Comparison of ENCODE assay signal across 10 cellular contexts in the genomic region with DNA sequence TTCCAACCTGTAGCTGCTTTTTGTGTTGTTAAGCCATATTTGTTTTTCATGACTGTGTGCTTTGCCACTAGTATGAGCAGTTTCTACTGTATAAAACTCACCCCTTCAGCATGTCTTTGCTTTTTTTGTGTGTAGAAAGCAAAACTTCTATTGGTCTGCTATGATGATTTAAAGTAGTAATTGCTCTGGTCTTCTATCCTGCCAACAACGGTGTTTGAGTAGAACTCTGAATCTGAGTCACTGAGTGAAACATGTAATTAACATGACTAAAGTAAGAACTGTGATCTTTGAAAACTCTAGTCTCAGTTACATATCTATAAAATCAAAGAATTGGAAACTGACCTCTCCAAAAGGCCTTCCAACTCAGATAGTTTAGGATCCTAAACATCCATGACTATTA.
A peak's percentile ranks its signal among the peaks of the same experiment; 100 is the strongest.
DNase-seq lines count a peak whose midpoint lies in the region; ATAC-seq, FAIRE-seq and TF ChIP-seq lines count a peak whose summit lies in the region.
"Had no signal": no experiment of that assay in that cellular context is flagged by ENCODE, and none has a peak within 500 bp of the region (broad histone marks: within the 10 kb centered on the region; RNA-seq: fewer than 3 reads in every experiment).

No MANE protein-coding gene starts in this region.

- no peaks in the 10 kb centered on the region for H3K4me1 ChIP-seq in uterus

- no peak for FAIRE-seq in HTR-8/SVneo (lab: Jason Lieb, UNC)

- BruUV-seq in MCF 10A (replicated peaks; lab: Mats Ljungman, UMichigan): no TSS peak

- POLR2A ChIA-PET in MCF 10A (lab: Yijun Ruan, JAX): interaction anchor here (0.6 to 17.4 kb wide), 37 partner anchors 9 to 645 kb away, joined by 3 to 495 read pairs (median 5); no protein-coding TSS in a partner anchor
- POLR2A ChIA-PET in naive thymus-derived CD8-positive, alpha-beta T cell (lab: Charles Lee): interaction anchor here (1.5 kb wide), 1 partner anchor 10 kb away, joined by 3 read pairs; no protein-coding TSS in a partner anchor

- CTCF ChIA-PET in activated naive CD4-positive, alpha-beta T cell treated with anti-CD3 and anti-CD28 coated beads for 36 hours (lab: Charles Lee): interaction anchor here (0.6 to 1.5 kb wide), 6 partner anchors 12 to 163 kb away, joined by 3 to 4 read pairs (median 3); no protein-coding TSS in a partner anchor
- CTCF ChIA-PET in MCF 10A (lab: Yijun Ruan, JAX): interaction anchor here (0.7 to 7.3 kb wide), 12 partner anchors 28 to 561 kb away, joined by 3 to 94 read pairs (median 3); no protein-coding TSS in a partner anchor

- peak overlapping the region; percentile 17 for H3K4me3 Mint-ChIP-seq in activated naive CD4-positive, alpha-beta T cell treated with anti-CD3 and anti-CD28 coated beads for 36 hours
- H3K4me3 Mint-ChIP-seq in MCF 10A (ENCODE audit: unreplicated experiment): peak overlapping the region; percentile 65
- H3K4me3 Mint-ChIP-seq in naive thymus-derived CD8-positive, alpha-beta T cell: peak overlapping the region in 1 of 10 donors; percentile 36
- H3K4me3 Mint-ChIP-seq: HFFc6 had no signal

- H3K27me3 Mint-ChIP-seq in activated naive CD4-positive, alpha-beta T cell treated with anti-CD3 and anti-CD28 coated beads for 36 hours (ENCODE audit: low read depth): no peaks in the 10 kb centered on the region
- H3K27me3 Mint-ChIP-seq in MCF 10A (ENCODE audit: insufficient read depth, unreplicated experiment): no peaks in the 10 kb centered on the region
- H3K27me3 Mint-ChIP-seq in naive thymus-derived CD8-positive, alpha-beta T cell: no peaks in the 10 kb centered on the region

- H3K9me3 Mint-ChIP-seq in activated naive CD4-positive, alpha-beta T cell treated with anti-CD3 and anti-CD28 coated beads for 36 hours: no peaks in the 10 kb centered on the region
- no peaks in the 10 kb centered on the region for H3K9me3 Mint-ChIP-seq in MCF 10A (ENCODE audit: unreplicated experiment)
- H3K9me3 Mint-ChIP-seq in naive thymus-derived CD8-positive, alpha-beta T cell: peaks cover 0 to 1% (median 0%) of the 10 kb centered on the region in 9 donors

- ATAC-seq in HG03045 (IDR thresholded peaks at IDR 0.05; ENCODE audit: unreplicated experiment): peak; percentile 51
- no peak for ATAC-seq in naive thymus-derived CD8-positive, alpha-beta T cell

- TF ChIP-seq POLR2A in uterus (IDR thresholded peaks at IDR 0.05): no peak

- intact Hi-C loops in activated naive CD4-positive, alpha-beta T cell treated with anti-CD3 and anti-CD28 coated beads for 36 hours (cut with micrococcal nuclease): loop anchor here (1.0 to 10.0 kb wide), 10 partner anchors 17 to 1209 kb away; partner anchors contain the start of genes CLDN1 and IL1RAP
- intact Hi-C loops in MCF 10A (cut with micrococcal nuclease) (no loop called here), uterus (cut with DNase I; ENCODE audit: low total_unique reads) (no loop called here)

- peak overlapping the region; percentile 68 for H3K27ac Mint-ChIP-seq in activated naive CD4-positive, alpha-beta T cell treated with anti-CD3 and anti-CD28 coated beads for 36 hours
- H3K27ac Mint-ChIP-seq in MCF 10A (ENCODE audit: low read depth, unreplicated experiment): peak overlapping the region; percentile 99
- peak overlapping the region in 2 of 10 donors; percentile 21 to 71 for H3K27ac Mint-ChIP-seq in naive thymus-derived CD8-positive, alpha-beta T cell
- H3K27ac Mint-ChIP-seq: HFFc6 had no signal

- peaks cover 53% of the 10 kb centered on the region for H3K4me1 Mint-ChIP-seq in activated naive CD4-positive, alpha-beta T cell treated with anti-CD3 and anti-CD28 coated beads for 36 hours (ENCODE audit: low read depth)
- peaks cover 64% of the 10 kb centered on the region for H3K4me1 Mint-ChIP-seq in MCF 10A (ENCODE audit: insufficient read depth, unreplicated experiment)
- H3K4me1 Mint-ChIP-seq in naive thymus-derived CD8-positive, alpha-beta T cell: peaks cover 10 to 31% (median 18%) of the 10 kb centered on the region in 4 donors

- H3K36me3 Mint-ChIP-seq in activated naive CD4-positive, alpha-beta T cell treated with anti-CD3 and anti-CD28 coated beads for 36 hours (ENCODE audit: low read depth): no peaks in the 10 kb centered on the region
- no peaks in the 10 kb centered on the region for H3K36me3 Mint-ChIP-seq in MCF 10A (ENCODE audit: insufficient read depth, unreplicated experiment)
- H3K36me3 Mint-ChIP-seq in naive thymus-derived CD8-positive, alpha-beta T cell: no peaks in the 10 kb centered on the region

- H3K9me3 ChIP-seq in uterus: no peaks in the 10 kb centered on the region

- H3K36me3 ChIP-seq in uterus: no peaks in the 10 kb centered on the region

- H3K27ac ChIP-seq in uterus: peak overlapping the region; percentile 72 to 76

- TF ChIP-seq CTCF in MCF 10A (IDR thresholded peaks at IDR 0.05; ENCODE audit: unreplicated experiment) (no peak), uterus (IDR thresholded peaks at IDR 0.05) (no peak)

- DNase-seq in activated naive CD4-positive, alpha-beta T cell treated with anti-CD3 and anti-CD28 coated beads for 36 hours: no peak
- DNase-seq in activated naive CD4-positive, alpha-beta T cell (lab: John Stamatoyannopoulos, UW): no peak
- DNase-seq in MCF 10A (ENCODE audit: unreplicated experiment): peak; percentile 35
- DNase-seq in uterus: no peak
- no peak for DNase-seq in naive thymus-derived CD8-positive, alpha-beta T cell
- no peak for DNase-seq in HTR-8/SVneo (ENCODE audit: insufficient read length, low spot score)
- no peak for DNase-seq in GM19240 (ENCODE audit: insufficient read length, low spot score)
- DNase-seq: activated CD8-positive, alpha-beta memory T cell treated with anti-CD3 and anti-CD28 coated beads, Interleukin-2, amount 50 U/mL, for 4 hours; HFFc6 had no signal

- H3K27me3 ChIP-seq in uterus: no peaks in the 10 kb centered on the region

- no peak overlapping the region for H3K4me3 ChIP-seq in uterus
